In the genomic region with DNA sequence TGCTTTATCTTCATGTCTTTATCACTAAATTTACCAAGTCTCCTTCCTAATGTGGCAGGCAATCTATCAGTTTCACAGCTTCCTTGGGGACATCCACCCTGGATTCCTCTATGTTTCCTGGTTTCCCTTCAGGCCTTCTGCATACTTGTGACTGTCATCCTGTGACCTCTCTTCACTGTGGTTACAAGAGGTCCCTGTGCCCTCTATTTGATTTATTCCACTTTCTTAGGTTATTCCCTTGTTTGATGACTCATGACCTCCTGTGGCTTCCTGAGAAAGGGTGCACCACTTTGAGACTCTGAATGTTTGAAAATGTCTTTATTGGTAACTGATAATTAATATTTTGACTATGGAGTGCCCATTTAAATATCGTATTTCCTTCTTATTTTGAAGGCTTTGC, we compare ENCODE assay signal across 1 cellular context.
TF ChIP-seq lines count a peak whose summit lies in the region.

No MANE protein-coding gene starts in this region.

TF ChIP-seq in IMR-90, 13 proteins besides CTCF, POLR2A, EP300 and RAD21 (continued from another document):
- no peak for TF ChIP-seq ELK1 (IDR thresholded peaks at IDR 0.05; ENCODE audit: borderline replicate concordance, low read depth, low read length)
- TF ChIP-seq CEBPB (IDR thresholded peaks at IDR 0.05; ENCODE audit: low read depth, low read length): no peak
- no peak for TF ChIP-seq RCOR1 (IDR thresholded peaks at IDR 0.05; ENCODE audit: insufficient replicate concordance, low read length)
- no peak for TF ChIP-seq USF2 (IDR thresholded peaks at IDR 0.05; ENCODE audit: low read depth, low read length)
- TF ChIP-seq FOS (IDR thresholded peaks at IDR 0.05; ENCODE audit: low read depth, low read length): no peak
- TF ChIP-seq MAZ (IDR thresholded peaks at IDR 0.05; ENCODE audit: borderline replicate concordance, low read depth, low read length): no peak
- TF ChIP-seq SMC3 (IDR thresholded peaks at IDR 0.05; ENCODE audit: low read depth, low read length): no peak
- TF ChIP-seq MXI1 (IDR thresholded peaks at IDR 0.05; ENCODE audit: borderline replicate concordance, low read depth, low read length): no peak
- no peak for TF ChIP-seq RFX5 (IDR thresholded peaks at IDR 0.05; ENCODE audit: low read depth, low read length)
- TF ChIP-seq BHLHE40 (IDR thresholded peaks at IDR 0.05; ENCODE audit: low read depth, low read length): no peak
- TF ChIP-seq NFE2L2 (IDR thresholded peaks at IDR 0.05; ENCODE audit: low read depth, low read length): no peak
